In the genomic region with DNA sequence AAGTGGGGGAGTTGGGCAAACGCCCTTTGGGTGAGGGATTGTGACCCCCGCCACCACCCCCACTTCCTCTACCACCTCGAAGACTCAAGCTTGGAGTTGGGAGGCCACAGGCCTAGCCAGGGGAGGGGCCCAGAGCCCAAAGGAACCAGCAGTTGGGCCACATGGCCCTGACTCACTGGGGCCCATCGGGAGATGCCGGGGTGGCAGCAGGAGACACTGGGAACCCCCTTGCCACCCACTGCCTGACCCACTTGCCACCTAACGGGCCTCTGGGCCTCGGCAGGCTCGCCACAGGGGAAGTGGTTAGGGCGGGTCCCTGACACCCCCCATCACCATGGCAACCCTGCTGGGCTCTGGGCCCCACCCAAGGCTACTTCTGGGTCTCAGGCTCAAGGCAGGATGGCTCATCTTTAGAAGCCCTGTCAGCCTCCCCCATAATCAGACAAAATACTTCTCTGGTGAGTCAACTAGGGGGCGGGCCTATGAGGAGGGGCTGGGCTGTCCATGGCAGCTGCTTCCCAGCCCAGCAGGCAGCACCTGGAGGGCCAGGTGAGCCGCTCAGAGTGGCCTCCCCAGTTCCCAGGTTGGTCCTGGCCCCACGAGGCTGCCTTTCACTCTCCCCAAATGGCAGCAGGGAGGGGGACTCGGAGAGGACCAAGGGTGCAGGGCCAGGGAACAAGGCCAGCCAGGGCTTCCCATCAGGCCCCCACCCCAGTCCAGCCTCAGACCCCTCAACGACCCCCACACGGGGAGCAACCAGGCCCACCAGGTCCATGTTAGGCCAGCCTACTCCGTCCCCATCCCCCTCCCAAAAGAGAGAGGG, we compare ENCODE assay signal across 8 cellular contexts. TPM values are rescaled to one million over a fixed set of nuclear protein-coding genes. Genes with fewer than 3 reads are reported as not detected.
DNase-seq lines count a peak whose midpoint lies in the region; ATAC-seq lines count a peak whose summit lies in the region.

No MANE protein-coding gene starts in this region.

- intact Hi-C loops in left cardiac atrium (cut with DNase I) = no loop called here

- peaks cover 57% of the 10 kb centered on the region for H3K36me3 ChIP-seq in SK-N-MC (ENCODE audit: insufficient read depth, low read length)

- H3K27ac ChIP-seq in SK-N-MC = peak overlapping the region; percentile 92

- peak; percentile 27 to 63 for ATAC-seq in left cardiac atrium
- no peak for ATAC-seq in HG03108 (IDR thresholded peaks at IDR 0.05; ENCODE audit: unreplicated experiment)
- no peak for ATAC-seq in HG02763 (IDR thresholded peaks at IDR 0.05; ENCODE audit: unreplicated experiment)

- no peaks in the 10 kb centered on the region for H3K9me3 ChIP-seq in SK-N-MC (ENCODE audit: low read depth, low read length)

- peak overlapping the region; percentile 88 for H3K4me3 ChIP-seq in SK-N-MC
- H3K4me3 ChIP-seq in skeletal muscle cell (ENCODE audit: low read depth, low read length) = peak overlapping the region; percentile 57

- H3K9ac ChIP-seq in SK-N-MC (ENCODE audit: insufficient read length) = peak overlapping the region; percentile 84

- DNase-seq in GM03348 (ENCODE audit: low spot score) = peak; percentile 80
- peak; percentile 84 for DNase-seq in HT-29 (ENCODE audit: low spot score)
- DNase-seq in SK-N-MC (ENCODE audit: low read depth, low spot score) = no peak
- DNase-seq in activated naive CD4-positive, alpha-beta T cell treated with anti-CD3 and anti-CD28 coated beads, Interleukin-2, amount 50 U/mL, for 16 hours = peak; percentile 83
- peak; percentile 89 for DNase-seq in left cardiac atrium
- DNase-seq in skeletal muscle cell (ENCODE audit: low read depth) = peak; percentile 78

RNA-seq across cellular contexts. Expression of a gene that starts 5.6 kb away (rescaled TPM):
- 482 and 516 TPM in 2 replicates for total RNA-seq in HT-29 (2014; rRNA removed; shearing (Covaris generic))
- total RNA-seq in left cardiac atrium = 100 to 1,000 TPM; 406 to 476 TPM

RNA-seq across cellular contexts. Expression of a gene that starts 10.3 kb away (rescaled TPM):
- total RNA-seq in HT-29 (2014; rRNA removed; shearing (Covaris generic)) = 70.5 and 87.0 TPM in 2 replicates
- total RNA-seq in left cardiac atrium = 10 to 100 TPM; 54.5 to 70.9 TPM

RNA-seq across cellular contexts. Expression of a gene that starts 29.3 kb away (rescaled TPM):
- total RNA-seq in HT-29 (2014; rRNA removed; shearing (Covaris generic)) = 4,676 and 4,679 TPM in 2 replicates
- 1,000 to 10,000 TPM; 2,090 to 2,230 TPM for total RNA-seq in left cardiac atrium

RNA-seq across cellular contexts. Expression of a gene that starts 40.2 kb away (rescaled TPM):
- total RNA-seq in HT-29 (2014; rRNA removed; shearing (Covaris generic)) = 114 and 118 TPM in 2 replicates
- 10 to 100 TPM; 41.9 to 42.8 TPM for total RNA-seq in left cardiac atrium

RNA-seq across cellular contexts. Expression of a gene that starts 42.5 kb away (rescaled TPM):
- total RNA-seq in HT-29 (2014; rRNA removed; shearing (Covaris generic)) = 60.3 and 80.6 TPM in 2 replicates
- 10 to 100 TPM; 36.6 to 41.2 TPM for total RNA-seq in left cardiac atrium

Comparison
In these comparisons a context has a peak if more than half of its experiments do, and no peak if none do; other contexts are left out.
1. ATAC-seq: peak in left cardiac atrium (2 of 2); none in HG03108 (single experiment) and HG02763 (single experiment).